Comparison of ENCODE assay signal across 23 cellular contexts in genomic region chr20:47373206-47373722, GRCh38. TPM values are rescaled to one million over a fixed set of nuclear protein-coding genes. Genes with fewer than 3 reads are reported as not detected.
DNase-seq lines count a peak whose midpoint lies in the region; ATAC-seq and TF ChIP-seq lines count a peak whose summit lies in the region.
"Had no signal": no experiment of that assay in that cellular context is flagged by ENCODE, and none has a peak within 500 bp of the region (broad histone marks: within the 10 kb centered on the region; RNA-seq: fewer than 3 reads in every experiment).

No MANE protein-coding gene starts in this region.

- WGBS in HUES64, result 88% methylated on average over 1 of the region's 2 CpGs
- 69% methylated on average over 2 of the region's 2 CpGs for WGBS in mammary epithelial cell (ENCODE audit: low coverage, missing lambda C conversion rate)
- WGBS in mesendoderm (ENCODE audit: extremely low coverage, insufficient coverage, low lambda C conversion rate), result no CpG with 5 or more reads among the region's 2 CpGs

- H3K4ac ChIP-seq in mesendoderm (ENCODE audit: low read depth, low read length), result no peak overlapping the region

- BruUV-seq in mammary epithelial cell (replicated peaks; lab: Mats Ljungman, UMichigan), result no TSS peak

- no peaks in the 10 kb centered on the region for H4K20me1 ChIP-seq in mammary epithelial cell (ENCODE audit: insufficient read depth, low read length)

- no peak overlapping the region for H3K18ac ChIP-seq in mesendoderm (ENCODE audit: low read length)

- H2BK5ac ChIP-seq in mesendoderm (ENCODE audit: low read length), result no peak overlapping the region

- no peaks in the 10 kb centered on the region for H3K27me3 ChIP-seq in HUES64 (ENCODE audit: insufficient read depth, low read length)
- H3K27me3 ChIP-seq in mammary epithelial cell (ENCODE audit: insufficient read depth, low read length), result no peaks in the 10 kb centered on the region
- no peaks in the 10 kb centered on the region for H3K27me3 ChIP-seq in mesendoderm (ENCODE audit: insufficient read depth, low read length, poor library complexity)
- H3K27me3 ChIP-seq in upper lobe of right lung, result no peaks in the 10 kb centered on the region
- H3K27me3 ChIP-seq: adrenal gland, SJSA1, stomach, tibial artery had no signal

- dilution Hi-C loops in mammary epithelial cell (cut with HindIII; ENCODE audit: low sequenced_read_pairs), result loop anchor here (5.0 kb wide), 1 partner anchor 129 kb away; the partner anchor contains the start of gene NCOA3

- TF ChIP-seq CTCF in mammary epithelial cell (conservative IDR thresholded peaks at IDR 0.05 in 1 of 2, IDR thresholded peaks at IDR 0.05 in 1 of 2; ENCODE audit: extremely low read depth in 1 of 2, insufficient read depth in 1 of 2, low read depth in 1 of 2, low read length in 2 of 2) (no peak), upper lobe of right lung (IDR thresholded peaks at IDR 0.05) (no peak)

- H3K79me2 ChIP-seq in mammary epithelial cell (ENCODE audit: insufficient read depth, low read length) (no peaks in the 10 kb centered on the region), mesendoderm (ENCODE audit: control insufficient read depth, insufficient read depth, low read length) (peaks cover 3% of the 10 kb centered on the region)

- H3K9ac ChIP-seq in HUES64 (ENCODE audit: low read depth, low read length), result no peak overlapping the region
- H3K9ac ChIP-seq in mammary epithelial cell (ENCODE audit: insufficient read depth, low read length), result no peak overlapping the region
- no peak overlapping the region for H3K9ac ChIP-seq in mesendoderm (ENCODE audit: low read length)

- H4K5ac ChIP-seq in mesendoderm (ENCODE audit: low read length), result no peak overlapping the region

- H3K4me1 ChIP-seq in HUES64 (ENCODE audit: insufficient read depth, low read length), result peaks cover 29% of the 10 kb centered on the region
- H3K4me1 ChIP-seq in mammary epithelial cell (ENCODE audit: insufficient read depth, low read length), result peaks cover 25% of the 10 kb centered on the region
- H3K4me1 ChIP-seq in mesendoderm (ENCODE audit: control insufficient read depth, low read depth, low read length), result peaks cover 4% of the 10 kb centered on the region
- peaks cover 6% of the 10 kb centered on the region for H3K4me1 ChIP-seq in upper lobe of right lung
- H3K4me1 ChIP-seq: adrenal gland had no signal

- H2AFZ ChIP-seq in mammary epithelial cell (ENCODE audit: low read depth, low read length), result peak overlapping the region; percentile 85
- H2AFZ ChIP-seq: GM23338 had no signal

- H3K4me3 ChIP-seq in HUES64 (ENCODE audit: low read length) (no peak overlapping the region), mammary epithelial cell (replicated peaks in 1 of 3; ENCODE audit: insufficient read depth in 1 of 3, low read depth in 2 of 3, low read length in 3 of 3) (no peak overlapping the region), mesendoderm (ENCODE audit: low read length) (no peak overlapping the region), upper lobe of right lung (no peak overlapping the region)
- H3K4me3 ChIP-seq: adrenal gland, GM23338, SJSA1, stomach, tibial artery had no signal

- no peaks in the 10 kb centered on the region for H3K36me3 ChIP-seq in HUES64 (ENCODE audit: insufficient read depth, low read length)
- H3K36me3 ChIP-seq in mammary epithelial cell (ENCODE audit: insufficient read depth, low read length), result no peaks in the 10 kb centered on the region
- H3K36me3 ChIP-seq in mesendoderm (ENCODE audit: control insufficient read depth, insufficient read depth, low read length), result no peaks in the 10 kb centered on the region
- no peaks in the 10 kb centered on the region for H3K36me3 ChIP-seq in upper lobe of right lung
- H3K36me3 ChIP-seq: adrenal gland, SJSA1, stomach, tibial artery had no signal

- H3K56ac ChIP-seq in mesendoderm (ENCODE audit: low read length), result peak overlapping the region; percentile 31

- H2BK15ac ChIP-seq in mesendoderm (replicated peaks; ENCODE audit: low read depth), result no peak overlapping the region

- H4K8ac ChIP-seq in mesendoderm (ENCODE audit: low read depth, low read length), result no peak overlapping the region

- CTCF ChIA-PET in mammary epithelial cell (lab: Charles Lee; ENCODE audit: low non-redundant PET), result no interaction called here

- H3K9me3 ChIP-seq in HUES64 (ENCODE audit: insufficient read depth, low read depth, low read length) (no peaks in the 10 kb centered on the region), mammary epithelial cell (replicated peaks; ENCODE audit: insufficient read depth, low read length) (no peaks in the 10 kb centered on the region), upper lobe of right lung (no peaks in the 10 kb centered on the region)
- H3K9me3 ChIP-seq: adrenal gland, SJSA1, stomach, tibial artery had no signal

- no peak overlapping the region for H2AK5ac ChIP-seq in mesendoderm (ENCODE audit: low read length)

- H3K23ac ChIP-seq in mesendoderm (ENCODE audit: low read length), result no peak overlapping the region

- H3K27ac ChIP-seq in HUES64 (ENCODE audit: low read depth, low read length), result peak overlapping the region; percentile 17
- no peak overlapping the region for H3K27ac ChIP-seq in mammary epithelial cell (ENCODE audit: insufficient read depth, low read depth, low read length)
- no peak overlapping the region for H3K27ac ChIP-seq in mesendoderm (ENCODE audit: low read depth, low read length)
- H3K27ac ChIP-seq in upper lobe of right lung, result peak overlapping the region; percentile 36
- H3K27ac ChIP-seq: adrenal gland, C4-2B, SJSA1, stomach had no signal

- H2BK120ac ChIP-seq in mesendoderm (ENCODE audit: low read depth, low read length), result no peak overlapping the region

- in situ Hi-C loops in mammary epithelial cell (cut with MboI; ENCODE audit: low sequenced_read_pairs in 2 of 2), result no loop called here

- DNase-seq in mammary epithelial cell (no peak), mesendoderm (no peak), upper lobe of right lung (no peak), glomerular visceral epithelial cell (ENCODE audit: extremely low spot score) (no peak)
- DNase-seq in activated naive CD4-positive, alpha-beta T cell treated with Interleukin-2 at 50 U/mL for 16 hours, result no peak
- DNase-seq in activated naive CD4-positive, alpha-beta T cell (lab: John Stamatoyannopoulos, UW), result no peak
- DNase-seq: activated B cell treated with CpG ODN at 0.5 μM for 24 hours; activated CD8-positive, alpha-beta memory T cell treated with anti-CD3 and anti-CD28 coated beads, Interleukin-2, amount 10 ng/mL, durations not matched to agents 7 days and 5 days; activated naive CD4-positive, alpha-beta T cell treated with anti-CD3 and anti-CD28 coated beads for 36 hours; activated T-cell treated with anti-CD3 and anti-CD28 coated beads, Interleukin-2, amount 50 U/mL, for 72 hours; adrenal gland; head of caudate nucleus; NCI-H1105; NCI-H187 treated with DMSO at 0.1 percent for 48 hours; NCI-H524 treated with DMSO at 0.1 percent for 48 hours; occipital lobe; stimulated activated CD8-positive, alpha-beta memory T cell treated with anti-CD3 and anti-CD28 coated beads, Interleukin-4, amount 100 ng/mL, for 48 hours; stomach; tibial artery had no signal

- no peaks in the 10 kb centered on the region for H3K79me1 ChIP-seq in mesendoderm (ENCODE audit: low read length)

- intact Hi-C loops in mammary epithelial cell (cut with micrococcal nuclease), result no loop called here
- intact Hi-C loops in upper lobe of right lung (cut with DNase I), result no loop called here

- H3K4me2 ChIP-seq in mammary epithelial cell (ENCODE audit: insufficient read depth, low read depth, low read length), result no peak overlapping the region
- H3K4me2 ChIP-seq in mesendoderm (ENCODE audit: low read length), result no peak overlapping the region
- H3K4me2 ChIP-seq: GM23338 had no signal

- no peak for ATAC-seq in upper lobe of right lung
- ATAC-seq: activated CD8-positive, alpha-beta memory T cell treated with anti-CD3 and anti-CD28 coated beads, Interleukin-2, amount 10 ng/mL, durations not matched to agents 7 days and 5 days; activated T-cell treated with anti-CD3 and anti-CD28 coated beads, Interleukin-2, amount 50 U/mL, for 72 hours; GM23338 had no signal

RNA-seq across cellular contexts. Expression of gene ZMYND8, which starts 16.8 kb away (rescaled TPM):
- 61.7 TPM for polyA plus RNA-seq in HUES64 (2013, experiment 1 of 2)
- 67.8 TPM for polyA plus RNA-seq in HUES64 (2013, experiment 2 of 2)
- 10 to 100 TPM; 18.7 to 59.6 TPM for total RNA-seq in mammary epithelial cell
- 26.0 TPM for polyA plus RNA-seq in mammary epithelial cell
- 45.8 TPM for polyA minus RNA-seq in mammary epithelial cell
- polyA plus RNA-seq in mesendoderm (2013, experiment 1 of 2), result 29.6 TPM
- polyA plus RNA-seq in mesendoderm (2013, experiment 2 of 2), result 30.9 TPM
- 45.7 TPM for total RNA-seq in upper lobe of right lung

Comparison
In these comparisons a context has a peak if more than half of its experiments do, and no peak if none do; other contexts are left out.
1. H3K27ac ChIP-seq: peak in HUES64 (single experiment) and upper lobe of right lung (single experiment); none in mammary epithelial cell (single experiment) and mesendoderm (single experiment).